8 cellular contexts compared by ENCODE assay signal in the genomic region with DNA sequence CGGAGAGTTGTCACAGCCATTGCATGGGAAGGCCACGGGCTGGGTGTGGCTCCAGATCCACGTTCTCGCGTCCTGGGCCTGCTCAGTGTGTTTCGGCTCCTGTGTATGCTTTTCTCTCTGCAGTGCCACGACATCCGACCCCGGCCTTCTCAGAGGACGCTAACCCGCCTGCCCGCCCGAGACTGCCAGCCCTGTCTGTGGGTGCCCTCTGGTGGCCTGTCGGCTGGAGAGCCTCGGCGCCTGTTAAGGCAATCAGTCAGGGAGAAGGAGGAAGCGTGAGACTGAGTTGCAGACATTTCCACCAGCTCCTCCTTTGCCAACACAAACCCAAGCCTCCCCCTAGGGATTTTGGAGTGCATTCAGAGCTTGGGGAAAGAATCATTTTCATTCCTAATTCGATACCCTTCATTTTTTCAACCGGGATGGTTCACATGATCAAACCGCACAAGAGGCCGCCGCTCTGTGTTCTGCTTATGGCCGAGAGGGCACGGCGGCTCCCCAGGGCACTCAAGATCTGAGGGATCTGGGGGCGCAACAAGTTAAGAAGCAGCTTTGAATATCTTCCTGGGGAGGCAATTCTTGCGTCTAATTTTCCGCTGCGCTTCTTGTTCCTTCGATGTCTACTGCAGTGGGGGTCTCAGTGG. TPM values are rescaled to one million over a fixed set of nuclear protein-coding genes. Genes with fewer than 3 reads are reported as not detected.
A peak's percentile ranks its signal among the peaks of the same experiment; 100 is the strongest.
DNase-seq lines count a peak whose midpoint lies in the region; ATAC-seq, FAIRE-seq and TF ChIP-seq lines count a peak whose summit lies in the region.

No MANE protein-coding gene starts in this region.

- H3K9me3 ChIP-seq in SJSA1 (replicated peaks) (no peaks in the 10 kb centered on the region), gastroesophageal sphincter (no peaks in the 10 kb centered on the region), pancreas (no peaks in the 10 kb centered on the region), tibial nerve (no peaks in the 10 kb centered on the region)

- TF ChIP-seq CTCF in gastroesophageal sphincter (IDR thresholded peaks at IDR 0.05) (peak in 3 of 4 experiments; percentile 86 to 95 (median 90)), pancreas (IDR thresholded peaks at IDR 0.05) (peak; percentile 43 to 81 (median 67)), tibial nerve (IDR thresholded peaks at IDR 0.05) (peak; percentile 71 to 93 (median 86))

- DNase-seq in AG20443 (ENCODE audit: low spot score) (peak; percentile 88), NCI-H1092 (lab: John Stamatoyannopoulos, UW) (peak; percentile 87), SJSA1 (ENCODE audit: low read depth in 1 of 2, low spot score in 2 of 2) (peak; percentile 74 to 87), pancreas (peak; percentile 75 to 94 (median 85)), tibial nerve (ENCODE audit: low spot score in 2 of 2) (peak; percentile 85 to 90)
- peak; percentile 31 for DNase-seq in activated gamma-delta T cell treated with anti-CD3 and anti-CD28 coated beads, Interleukin-2, amount 50 U/mL, for 16 hours (ENCODE audit: low read depth)

- H3K36me3 ChIP-seq in SJSA1 (no peaks in the 10 kb centered on the region), gastroesophageal sphincter (no peaks in the 10 kb centered on the region), pancreas (no peaks in the 10 kb centered on the region), tibial nerve (no peaks in the 10 kb centered on the region)

- ATAC-seq in GM19438 (IDR thresholded peaks at IDR 0.05; ENCODE audit: low read depth, unreplicated experiment) (peak; percentile 52), gastroesophageal sphincter (peak; percentile 78), pancreas (peak; percentile 94 to 98 (median 96))

- H3K27ac ChIP-seq in SJSA1 (no peak overlapping the region), gastroesophageal sphincter (no peak overlapping the region), pancreas (no peak overlapping the region), tibial nerve (peak overlapping the region in 1 of 4 donors; percentile 32)

- 0 to 4% methylated on average over 5 to 9 of the region's 30 CpGs for WGBS in gastroesophageal sphincter (ENCODE audit: low coverage in 1 of 2), 2 donors
- WGBS in pancreas, 2 donors, result 36 to 38% methylated on average over 30 of the region's 30 CpGs
- WGBS in tibial nerve, 2 donors, result 30 to 46% methylated on average over 21 to 29 of the region's 30 CpGs

- H3K4me1 ChIP-seq in SJSA1 (replicated peaks) (peaks cover 3% of the 10 kb centered on the region; the same call in 1 of the 2 replicates), gastroesophageal sphincter (peaks cover 0 to 25% (median 6%) of the 10 kb centered on the region in 3 donors), pancreas (peaks cover 0 to 10% (median 0%) of the 10 kb centered on the region in 3 donors), tibial nerve (peaks cover 0 to 34% (median 2%) of the 10 kb centered on the region in 4 donors)

- FAIRE-seq in pancreas (lab: Jason Lieb, UNC), result no peak

- H3K27me3 ChIP-seq in SJSA1 (replicated peaks) (0 out of 2 replicates have a peak, but pooled peaks cover 9% of the 10 kb centered on the region), gastroesophageal sphincter (no peaks in the 10 kb centered on the region), pancreas (no peaks in the 10 kb centered on the region), tibial nerve (no peaks in the 10 kb centered on the region)

- TF ChIP-seq POLR2A in gastroesophageal sphincter (IDR thresholded peaks at IDR 0.05) (no peak), tibial nerve (IDR thresholded peaks at IDR 0.05) (no peak)

- TF ChIP-seq EP300 in gastroesophageal sphincter (IDR thresholded peaks at IDR 0.05), result no peak
- peak in 1 of 2 donors; percentile 33 for TF ChIP-seq EP300 in tibial nerve (IDR thresholded peaks at IDR 0.05)

- H3K4me3 ChIP-seq in SJSA1 (no peak overlapping the region), gastroesophageal sphincter (no peak overlapping the region), pancreas (no peak overlapping the region), tibial nerve (no peak overlapping the region)

- intact Hi-C loops in pancreas (cut with DNase I), result loop anchor here in 1 of 3 donors (5.0 kb wide), 1 partner anchor 414 kb away; no protein-coding TSS in a partner anchor

RNA-seq across cellular contexts. Expression of gene ZBTB7C, which starts 37.5 kb away (rescaled TPM):
- 0.44 and 0.50 TPM in 2 replicates for total RNA-seq in SJSA1 (2014; rRNA removed; shearing (Covaris generic))
- total RNA-seq in gastroesophageal sphincter (10 to 100 TPM in 3 of 4 donors, 1 to 10 TPM in 1; 7.8 to 15.4 (median 11.8) TPM), pancreas (1 to 10 TPM in 4 of 6 donors, under 1 TPM in 2; 0.35 to 1.7 (median 1.1) TPM), tibial nerve (10 to 100 TPM; 24.6 to 95.0 (median 75.3) TPM)
- polyA plus RNA-seq in pancreas, result under 1 TPM; 0.45 to 0.57 TPM

Comparison
In these comparisons a context has a peak if more than half of its experiments do, and no peak if none do; other contexts are left out.
1. DNase-seq: peak in every context shown above with its lines; median percentile 88 in AG20443; 88 in tibial nerve; 87 in NCI-H1092; 85 in pancreas; 80 in SJSA1; 31 in activated gamma-delta T cell treated with anti-CD3 and anti-CD28 coated beads, Interleukin-2, amount 50 U/mL, for 16 hours.